Comparison of ENCODE assay signal across 7 cellular contexts in genomic region chr13:18643644-18644172, GRCh38.
DNase-seq lines count a peak whose midpoint lies in the region; TF ChIP-seq lines count a peak whose summit lies in the region.
"Not testable (repeated sequence)": the region's sequence is repeated elsewhere in the genome, so short reads cannot be mapped to it uniquely, and the experiment has no call there.

No MANE protein-coding gene starts in this region.

- not testable (repeated sequence) for H3K36me3 ChIP-seq in GM06990 (ENCODE audit: control insufficient read depth, insufficient read depth, low read length); SK-N-SH (replicated peaks in 1 of 2; ENCODE audit: control insufficient read depth in 1 of 2, insufficient read depth in 2 of 2, low read length in 1 of 2); liver (ENCODE audit: control insufficient read depth in 4 of 4, insufficient read depth in 3 of 4, low read depth in 1 of 4, low read length in 3 of 4)

- not testable (repeated sequence) for DNase-seq in GM06990 (ENCODE audit: extremely low read depth, insufficient read length); SK-N-SH
- DNase-seq in NCI-H1105 treated with DMSO at 0.1 percent for 48 hours (lab: John Stamatoyannopoulos, UW): peak; percentile 0
- DNase-seq in activated CD4-positive, alpha-beta memory T cell treated with anti-CD3 and anti-CD28 coated beads, Interleukin-2, amount 10 ng/mL, durations not matched to agents 7 days and 5 days: peak; percentile 30
- DNase-seq in activated naive CD8-positive, alpha-beta T cell treated with anti-CD3 and anti-CD28 coated beads for 36 hours: peak; percentile 19
- DNase-seq in stimulated activated CD4-positive, alpha-beta T cell treated with anti-CD3 and anti-CD28 coated beads, Interleukin-4, amount 100 ng/mL, for 1 hour: peak; percentile 40

- not testable (repeated sequence) for H3K4me2 ChIP-seq in SK-N-SH

- not testable (repeated sequence) for H3K27me3 ChIP-seq in GM06990 (replicated peaks; ENCODE audit: control insufficient read depth, insufficient read depth, low read length); SK-N-SH (ENCODE audit: insufficient read depth); liver (ENCODE audit: control insufficient read depth in 4 of 4, insufficient read depth in 4 of 4, low read length in 3 of 4)

- H3F3A ChIP-seq in SK-N-SH (replicated peaks; ENCODE audit: insufficient read depth): not testable (repeated sequence)

- not testable (repeated sequence) for H3K36me3 Mint-ChIP-seq in activated CD4-positive, alpha-beta memory T cell treated with anti-CD3 and anti-CD28 coated beads, Interleukin-2, amount 10 ng/mL, durations not matched to agents 7 days and 5 days (ENCODE audit: low read depth); activated naive CD8-positive, alpha-beta T cell treated with anti-CD3 and anti-CD28 coated beads for 36 hours

- POLR2A ChIA-PET in SK-N-SH (lab: Yijun Ruan, JAX); activated CD4-positive, alpha-beta memory T cell treated with anti-CD3 and anti-CD28 coated beads, Interleukin-2, amount 10 ng/mL, durations not matched to agents 7 days and 5 days (lab: Charles Lee): not testable (repeated sequence)

- WGBS in SK-N-SH (ENCODE audit: low lambda C conversion rate): 0% methylated on average over 5 of the region's 8 CpGs
- WGBS in liver: 26% methylated on average over 7 of the region's 8 CpGs

- H3K4me3 Mint-ChIP-seq in activated CD4-positive, alpha-beta memory T cell treated with anti-CD3 and anti-CD28 coated beads, Interleukin-2, amount 10 ng/mL, durations not matched to agents 7 days and 5 days; activated naive CD8-positive, alpha-beta T cell treated with anti-CD3 and anti-CD28 coated beads for 36 hours: not testable (repeated sequence)

- not testable (repeated sequence) for H3K9me3 ChIP-seq in SK-N-SH; liver (ENCODE audit: control insufficient read depth in 4 of 4, low read length in 3 of 4)

- not testable (repeated sequence) for H3K27me3 Mint-ChIP-seq in activated CD4-positive, alpha-beta memory T cell treated with anti-CD3 and anti-CD28 coated beads, Interleukin-2, amount 10 ng/mL, durations not matched to agents 7 days and 5 days; activated naive CD8-positive, alpha-beta T cell treated with anti-CD3 and anti-CD28 coated beads for 36 hours

- H3K4me1 ChIP-seq in SK-N-SH (ENCODE audit: control insufficient read depth in 1 of 2, insufficient read depth in 2 of 2, low read depth in 1 of 2, low read length in 1 of 2); liver (ENCODE audit: control insufficient read depth in 4 of 4, insufficient read depth in 4 of 4, low read length in 3 of 4): not testable (repeated sequence)

- not testable (repeated sequence) for H2AFZ ChIP-seq in SK-N-SH (ENCODE audit: low read depth)

- H3K9me3 Mint-ChIP-seq in activated CD4-positive, alpha-beta memory T cell treated with anti-CD3 and anti-CD28 coated beads, Interleukin-2, amount 10 ng/mL, durations not matched to agents 7 days and 5 days; activated naive CD8-positive, alpha-beta T cell treated with anti-CD3 and anti-CD28 coated beads for 36 hours: not testable (repeated sequence)

- CTCF ChIA-PET in SK-N-SH (lab: Yijun Ruan, JAX); activated CD4-positive, alpha-beta memory T cell treated with anti-CD3 and anti-CD28 coated beads, Interleukin-2, amount 10 ng/mL, durations not matched to agents 7 days and 5 days (lab: Charles Lee): not testable (repeated sequence)

- H3K27ac Mint-ChIP-seq in activated CD4-positive, alpha-beta memory T cell treated with anti-CD3 and anti-CD28 coated beads, Interleukin-2, amount 10 ng/mL, durations not matched to agents 7 days and 5 days; activated naive CD8-positive, alpha-beta T cell treated with anti-CD3 and anti-CD28 coated beads for 36 hours: not testable (repeated sequence)

- not testable (repeated sequence) for H3K4me1 Mint-ChIP-seq in activated CD4-positive, alpha-beta memory T cell treated with anti-CD3 and anti-CD28 coated beads, Interleukin-2, amount 10 ng/mL, durations not matched to agents 7 days and 5 days; activated naive CD8-positive, alpha-beta T cell treated with anti-CD3 and anti-CD28 coated beads for 36 hours

- not testable (repeated sequence) for H3K9me2 ChIP-seq in SK-N-SH

- TF ChIP-seq RAD21 in SK-N-SH (IDR thresholded peaks at IDR 0.05; ENCODE audit: low read length): not testable (repeated sequence)
- TF ChIP-seq RAD21 in liver (IDR thresholded peaks at IDR 0.05): peak; percentile 34 to 42

- TF ChIP-seq CTCF in GM06990 (IDR thresholded peaks at IDR 0.05; ENCODE audit: insufficient read depth, low read length, poor library complexity, severe bottlenecking) (peak; percentile 5), SK-N-SH (IDR thresholded peaks at IDR 0.05) (0 out of 2 replicates have a peak, but pooled peaks have one; percentile 31), liver (IDR thresholded peaks at IDR 0.05; ENCODE audit: low read depth, low read length, missing input control) (peak; percentile 28)

- H3K4me3 ChIP-seq in GM06990 (replicated peaks; ENCODE audit: low read depth, low read length); SK-N-SH (ENCODE audit: low read depth in 2 of 2, low read length in 1 of 2); liver (ENCODE audit: low read depth in 1 of 3, low read length in 3 of 3): not testable (repeated sequence)

- H3K27ac ChIP-seq in SK-N-SH (ENCODE audit: low read depth in 2 of 2, low read length in 1 of 2); liver (ENCODE audit: low read depth in 1 of 2, low read length in 2 of 2): not testable (repeated sequence)

- TF ChIP-seq EP300 in SK-N-SH (IDR thresholded peaks at IDR 0.05; ENCODE audit: borderline replicate concordance in 1 of 2, low read depth in 1 of 2, low read length in 1 of 2): not testable (repeated sequence)

- H4K20me1 ChIP-seq in SK-N-SH (ENCODE audit: insufficient read depth): not testable (repeated sequence)

- H3K9ac ChIP-seq in SK-N-SH; liver (ENCODE audit: low read depth in 1 of 2, low read length in 2 of 2): not testable (repeated sequence)

- not testable (repeated sequence) for H3K79me2 ChIP-seq in SK-N-SH (ENCODE audit: insufficient read depth)

TF ChIP-seq in SK-N-SH, 30 proteins besides CTCF, POLR2A, EP300 and RAD21:
- TF ChIP-seq SMC3 (IDR thresholded peaks at IDR 0.05; ENCODE audit: low read depth, low read length): 0 out of 2 replicates have a peak, but pooled peaks have one; percentile 8
